In the genomic region with DNA sequence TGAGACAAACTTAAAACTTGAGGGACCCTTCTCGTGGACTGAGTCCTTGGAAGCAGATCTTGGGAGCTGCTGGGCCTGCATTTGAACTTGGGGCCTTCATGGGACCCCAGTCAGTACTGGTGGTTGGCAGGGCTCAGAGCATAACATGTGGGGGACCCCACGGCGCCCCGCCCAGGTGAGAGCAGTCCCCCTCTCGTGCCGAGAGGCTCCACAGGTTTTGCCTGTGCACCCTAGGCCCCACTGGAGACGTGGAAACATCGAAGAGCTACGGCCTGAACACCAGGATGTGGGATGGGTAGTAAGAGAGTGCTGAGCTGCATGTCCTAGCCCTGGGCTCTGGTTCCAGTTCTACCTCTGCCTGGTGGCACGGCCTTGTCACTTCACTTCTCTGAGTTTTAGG, we compare ENCODE assay signal across 17 cellular contexts.
DNase-seq lines count a peak whose midpoint lies in the region; ATAC-seq, FAIRE-seq and TF ChIP-seq lines count a peak whose summit lies in the region.
"Had no signal": no experiment of that assay in that cellular context is flagged by ENCODE, and none has a peak within 500 bp of the region (broad histone marks: within the 10 kb centered on the region; RNA-seq: fewer than 3 reads in every experiment).

No MANE protein-coding gene starts in this region.

- TF ChIP-seq RAD21 in H1 (IDR thresholded peaks at IDR 0.05 in 1 of 2, conservative IDR thresholded peaks at IDR 0.05 in 1 of 2; ENCODE audit: low read depth in 2 of 2, low read length in 2 of 2): no peak

- peaks cover 7% of the 10 kb centered on the region for H3K4me1 Mint-ChIP-seq in neural crest cell
- H3K4me1 Mint-ChIP-seq: CD8-positive, alpha-beta memory T cell had no signal

- H3K36me3 ChIP-seq in H7 (replicated peaks; ENCODE audit: control insufficient read depth, insufficient read depth, low read length): no peaks in the 10 kb centered on the region
- H3K36me3 ChIP-seq in H1 (ENCODE audit: control insufficient read depth in 2 of 4, insufficient read depth in 4 of 4, low read length in 3 of 4): no peaks in the 10 kb centered on the region
- H3K36me3 ChIP-seq in thoracic aorta: no peaks in the 10 kb centered on the region
- no peaks in the 10 kb centered on the region for H3K36me3 ChIP-seq in hepatocyte (replicated peaks; ENCODE audit: insufficient read depth, low read depth)

- H2BK5ac ChIP-seq in H1 (ENCODE audit: low read depth, low read length): no peak overlapping the region

- H3K14ac ChIP-seq in H1 (ENCODE audit: insufficient read length): no peak overlapping the region

- FAIRE-seq in H1 (lab: Jason Lieb, UNC): no peak
- FAIRE-seq: GM12891, K562 had no signal

- H3K79me1 ChIP-seq in H1 (ENCODE audit: low read depth, low read length): no peaks in the 10 kb centered on the region

- H4K91ac ChIP-seq in H1 (replicated peaks; ENCODE audit: insufficient read length, low read length): no peak overlapping the region

- ATAC-seq in thoracic aorta (ENCODE audit: insufficient number of reproducible peaks, low FRiP score, low read depth): no peak
- ATAC-seq: K562 had no signal

- H3K4ac ChIP-seq in H1 (replicated peaks; ENCODE audit: insufficient read length, low read depth, low read length): no peak overlapping the region

- TF ChIP-seq CTCF in H1 (IDR thresholded peaks at IDR 0.05; ENCODE audit: control extremely low read depth in 1 of 3, insufficient read depth in 1 of 3, low read depth in 1 of 3, low read length in 3 of 3) (no peak), neural crest cell (conservative IDR thresholded peaks at IDR 0.05) (no peak), thoracic aorta (IDR thresholded peaks at IDR 0.05) (no peak), hepatocyte (IDR thresholded peaks at IDR 0.05; ENCODE audit: poor library complexity) (no peak)

- no peak overlapping the region; the same call in 1 of the 2 replicates for H3K18ac ChIP-seq in H1 (ENCODE audit: extremely low read depth, low read length)

- H3K9me2 ChIP-seq in hepatocyte (replicated peaks; ENCODE audit: insufficient read depth): no peaks in the 10 kb centered on the region

- POLR2A ChIA-PET in H1 (lab: Charles Lee; ENCODE audit: partially characterized antibody): interaction anchor here (0.8 to 2.1 kb wide), 5 partner anchors 8 to 107 kb away, joined by 3 to 5 read pairs (median 5); no protein-coding TSS in a partner anchor

- CTCF ChIA-PET in H1 (lab: Charles Lee; ENCODE audit: partially characterized antibody): interaction anchor here (0.8 to 1.3 kb wide), 3 partner anchors 78 to 145 kb away, joined by 3 to 4 read pairs (median 3); no protein-coding TSS in a partner anchor

- H4K20me1 ChIP-seq in H1 (replicated peaks in 1 of 2; ENCODE audit: control insufficient read depth in 1 of 2, insufficient read depth in 2 of 2, low read length in 2 of 2) (no peaks in the 10 kb centered on the region), hepatocyte (ENCODE audit: insufficient read depth, poor library complexity, severe bottlenecking) (no peaks in the 10 kb centered on the region)

- no peak overlapping the region for H3K27ac Mint-ChIP-seq in neural crest cell (ENCODE audit: unreplicated experiment)

- no peak overlapping the region for H3K4me2 ChIP-seq in H1 (ENCODE audit: insufficient read depth in 1 of 2, low read depth in 2 of 2, low read length in 2 of 2)
- H3K4me2 ChIP-seq in hepatocyte: no peak overlapping the region

- H3K27ac ChIP-seq in H1 (ENCODE audit: low read depth, low read length) (no peak overlapping the region), thoracic aorta (peak overlapping the region; percentile 60 to 71), hepatocyte (no peak overlapping the region)

- H2BK20ac ChIP-seq in H1 (ENCODE audit: low read length): 0 out of 2 replicates have a peak overlapping the region, but pooled peaks have one; percentile 38

- no peaks in the 10 kb centered on the region for H3K36me3 Mint-ChIP-seq in neural crest cell (ENCODE audit: low read depth)
- H3K36me3 Mint-ChIP-seq: CD8-positive, alpha-beta memory T cell had no signal

- H3K9me3 Mint-ChIP-seq in neural crest cell: no peaks in the 10 kb centered on the region
- H3K9me3 Mint-ChIP-seq: CD8-positive, alpha-beta memory T cell had no signal

- no peak overlapping the region for H3K9ac ChIP-seq in H1 (replicated peaks in 1 of 4; ENCODE audit: extremely low read depth in 1 of 4, low read depth in 3 of 4, low read length in 3 of 4)

- no peak overlapping the region for H3K56ac ChIP-seq in H1 (replicated peaks; ENCODE audit: insufficient read length, low read depth, low read length)

- no peaks in the 10 kb centered on the region for H3K23me2 ChIP-seq in H1 (ENCODE audit: low read depth, low read length)

- H3K27me3 Mint-ChIP-seq in neural crest cell (ENCODE audit: low read depth): no peaks in the 10 kb centered on the region

- no peak overlapping the region for H3K4me3 ChIP-seq in H7 (ENCODE audit: insufficient read depth, low read depth, low read length)
- H3K4me3 ChIP-seq in H1 (ENCODE audit: extremely low read depth in 1 of 4, insufficient read depth in 2 of 4, low read depth in 3 of 4, low read length in 4 of 4): no peak overlapping the region
- no peak overlapping the region for H3K4me3 ChIP-seq in thoracic aorta
- H3K4me3 ChIP-seq in hepatocyte: no peak overlapping the region
- H3K4me3 ChIP-seq: K562 had no signal

- H3K4me3 Mint-ChIP-seq in neural crest cell: peak overlapping the region; percentile 31
- H3K4me3 Mint-ChIP-seq: CD8-positive, alpha-beta memory T cell had no signal

- H3K4me1 ChIP-seq in H1 (replicated peaks in 1 of 4; ENCODE audit: control insufficient read depth in 3 of 4, insufficient read depth in 4 of 4, low read length in 3 of 4) (peaks cover 0 to 5% (median 4%) of the 10 kb centered on the region in 4 experiments; a peak in 4 of 7 replicates), thoracic aorta (ENCODE audit: control insufficient read depth in 1 of 2, low read depth in 2 of 2) (peaks cover 24 to 58% of the 10 kb centered on the region in 2 donors), hepatocyte (ENCODE audit: insufficient read depth) (peaks cover 14% of the 10 kb centered on the region)

- H2AFZ ChIP-seq in H1 (ENCODE audit: low read length): no peak overlapping the region
- no peak overlapping the region for H2AFZ ChIP-seq in hepatocyte

- no peak overlapping the region for H2BK120ac ChIP-seq in H1 (replicated peaks; ENCODE audit: low read depth, low read length)

- H3K79me2 ChIP-seq in H1 (ENCODE audit: control insufficient read depth in 1 of 2, insufficient read depth in 2 of 2, low read length in 2 of 2): no peaks in the 10 kb centered on the region
- no peaks in the 10 kb centered on the region for H3K79me2 ChIP-seq in hepatocyte

- WGBS in H1 (ENCODE audit: extremely low coverage in 1 of 2, insufficient coverage in 1 of 2, insufficient read length in 1 of 2, insufficient replicate concordance in 2 of 2, low coverage in 1 of 2, low lambda C conversion rate in 2 of 2, missing lambda C conversion rate in 1 of 2), 2 experiments: 98% methylated on average over 10 of the region's 10 CpGs; no CpG with 5 or more reads in 1 of the 2 experiments
- 98% methylated on average over 10 of the region's 10 CpGs for whole genome bisulfite sequencing in hepatocyte (ENCODE audit: low lambda C conversion rate, missing lambda C conversion rate)

- TF ChIP-seq POLR2A in H1 (IDR thresholded peaks at IDR 0.05; ENCODE audit: control extremely low read depth in 1 of 2, low read depth in 2 of 2, low read length in 2 of 2): no peak

- H4K8ac ChIP-seq in H1 (ENCODE audit: extremely low read depth, insufficient read depth, low read length): no peak overlapping the region

- no peak overlapping the region for H3K23ac ChIP-seq in H1 (ENCODE audit: insufficient read length)

- no peak overlapping the region for H2BK15ac ChIP-seq in H1 (ENCODE audit: low read length)

- DNase-seq in H7 (peak; percentile 25), H1 (ENCODE audit: low read depth in 1 of 2, low spot score in 2 of 2) (no peak), neural crest cell (ENCODE audit: low read depth, low spot score) (no peak), thoracic aorta (ENCODE audit: low spot score) (no peak), AML-193 (lab: John Stamatoyannopoulos, UW) (no peak), NCI-H2196 (lab: John Stamatoyannopoulos, UW; ENCODE audit: unreplicated experiment) (no peak), hepatocyte (ENCODE audit: low spot score) (no peak)
- DNase-seq: CD8-positive, alpha-beta memory T cell; GOT3; NCI-H1092 treated with DMSO at 0.1 percent for 48 hours; NCI-H146; NCI-H2029 treated with DMSO at 0.1 percent for 48 hours; NCI-H748 treated with DMSO at 0.1 percent for 48 hours; OCI-M1; SHP77 treated with DMSO at 0.1 percent for 48 hours had no signal

- H3K9me3 ChIP-seq in H1 (ENCODE audit: insufficient read depth in 2 of 2, low read depth in 1 of 2, low read length in 1 of 2) (no peaks in the 10 kb centered on the region), thoracic aorta (no peaks in the 10 kb centered on the region), hepatocyte (ENCODE audit: low read depth) (no peaks in the 10 kb centered on the region)

- no peak overlapping the region for H4K5ac ChIP-seq in H1 (ENCODE audit: insufficient read length, low read depth, low read length)

- peak overlapping the region; percentile 90; the same call in 1 of the 2 replicates for H2BK12ac ChIP-seq in H1 (ENCODE audit: low read depth, low read length)

- H3K27me3 ChIP-seq in H7 (ENCODE audit: control insufficient read depth, insufficient read depth, low read length): no peaks in the 10 kb centered on the region; the same call in 1 of the 2 replicates
- H3K27me3 ChIP-seq in H1 (replicated peaks in 1 of 4; ENCODE audit: control insufficient read depth in 3 of 4, extremely low read depth in 1 of 4, insufficient read depth in 3 of 4, low read length in 3 of 4): no peaks in the 10 kb centered on the region
- H3K27me3 ChIP-seq in thoracic aorta (replicated peaks; ENCODE audit: insufficient read depth): no peaks in the 10 kb centered on the region
- no peaks in the 10 kb centered on the region for H3K27me3 ChIP-seq in hepatocyte

- no peak for TF ChIP-seq EP300 in H1 (IDR thresholded peaks at IDR 0.05; ENCODE audit: borderline replicate concordance in 1 of 2, low read depth in 2 of 2, low read length in 2 of 2)

- no peak overlapping the region for H2AK5ac ChIP-seq in H1 (ENCODE audit: low read depth, low read length)

TF ChIP-seq in H1, 55 proteins besides CTCF, POLR2A, EP300 and RAD21 (continues in another document):
- no peak for TF ChIP-seq KDM4A (IDR thresholded peaks at IDR 0.05; ENCODE audit: low read depth, low read length, severe bottlenecking)
- TF ChIP-seq RFX5 (IDR thresholded peaks at IDR 0.05; ENCODE audit: borderline replicate concordance, low read depth, low read length): no peak
- TF ChIP-seq SP1 (IDR thresholded peaks at IDR 0.05; ENCODE audit: low read depth, low read length): no peak
- no peak for TF ChIP-seq TCF12 (IDR thresholded peaks at IDR 0.05; ENCODE audit: low read depth, low read length)
- TF ChIP-seq, protein P1, sequence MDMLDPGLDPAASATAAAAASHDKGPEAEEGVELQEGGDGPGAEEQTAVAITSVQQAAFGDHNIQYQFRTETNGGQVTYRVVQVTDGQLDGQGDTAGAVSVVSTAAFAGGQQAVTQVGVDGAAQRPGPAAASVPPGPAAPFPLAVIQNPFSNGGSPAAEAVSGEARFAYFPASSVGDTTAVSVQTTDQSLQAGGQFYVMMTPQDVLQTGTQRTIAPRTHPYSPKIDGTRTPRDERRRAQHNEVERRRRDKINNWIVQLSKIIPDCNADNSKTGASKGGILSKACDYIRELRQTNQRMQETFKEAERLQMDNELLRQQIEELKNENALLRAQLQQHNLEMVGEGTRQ (IDR thresholded peaks at IDR 0.05; ENCODE audit: low read length): no peak

Comparison
In these comparisons a context has a peak if more than half of its experiments do, and no peak if none do; other contexts are left out.
1. H3K27ac ChIP-seq: peak in thoracic aorta (2 of 2); none in H1 (single experiment) and hepatocyte (single experiment).